ENCODE assay signal across 1 cellular context in genomic region chr5:128202320-128202719, GRCh38.
TF ChIP-seq lines count a peak whose summit lies in the region.

No MANE protein-coding gene starts in this region.

TF ChIP-seq in WTC11, 78 proteins besides CTCF, POLR2A, EP300 and RAD21 (continued from another document):
- no peak for TF ChIP-seq ARID4B (CRISPR knock-in tag; IDR thresholded peaks at IDR 0.05; ENCODE audit: borderline replicate concordance)
- no peak for TF ChIP-seq ETV6 (CRISPR knock-in tag; IDR thresholded peaks at IDR 0.05)
- TF ChIP-seq EMX1 (CRISPR knock-in tag; IDR thresholded peaks at IDR 0.05) = no peak
- TF ChIP-seq ATF2 (CRISPR knock-in tag; IDR thresholded peaks at IDR 0.05; ENCODE audit: borderline replicate concordance, low read depth) = no peak
